ENCODE assay signal across 7 cellular contexts in genomic region chr7:39854616-39855324, GRCh38.
A peak's percentile ranks its signal among the peaks of the same experiment; 100 is the strongest.
DNase-seq lines count a peak whose midpoint lies in the region; ATAC-seq and TF ChIP-seq lines count a peak whose summit lies in the region.
"Not testable (repeated sequence)": the region's sequence is repeated elsewhere in the genome, so short reads cannot be mapped to it uniquely, and the experiment has no call there.

No MANE protein-coding gene starts in this region.

- ATAC-seq in GM18867 (IDR thresholded peaks at IDR 0.05; ENCODE audit: unreplicated experiment) (peak; percentile 94), GM21786 (IDR thresholded peaks at IDR 0.05; ENCODE audit: unreplicated experiment) (peak; percentile 61), HG03432 (IDR thresholded peaks at IDR 0.05; ENCODE audit: unreplicated experiment) (peak; percentile 90), right cardiac atrium (peak; percentile 84 to 92)
- peak; percentile 96 for ATAC-seq in activated CD4-positive, alpha-beta T cell treated with anti-CD3 and anti-CD28 coated beads for 36 hours

- H3K27me3 ChIP-seq in right cardiac atrium (ENCODE audit: control insufficient read depth, insufficient read depth) = not testable (repeated sequence)

- not testable (repeated sequence) for DNase-seq in activated CD4-positive, alpha-beta T cell treated with anti-CD3 and anti-CD28 coated beads for 36 hours; MCF 10A (ENCODE audit: unreplicated experiment); retinal pigment epithelial cell (ENCODE audit: low read depth)
- peak in 1 of 3 donors; percentile 61 for DNase-seq in right cardiac atrium

- not testable (repeated sequence) for H3K9me3 ChIP-seq in right cardiac atrium (ENCODE audit: control insufficient read depth, low read length)

- H3K27ac Mint-ChIP-seq in activated CD4-positive, alpha-beta T cell treated with anti-CD3 and anti-CD28 coated beads for 36 hours; MCF 10A (ENCODE audit: low read depth, unreplicated experiment): not testable (repeated sequence)

- H3K36me3 Mint-ChIP-seq in activated CD4-positive, alpha-beta T cell treated with anti-CD3 and anti-CD28 coated beads for 36 hours (ENCODE audit: low read depth); MCF 10A (ENCODE audit: insufficient read depth, unreplicated experiment): not testable (repeated sequence)

- WGBS in right cardiac atrium = 6% methylated on average over 28 of the region's 36 CpGs

- POLR2A ChIA-PET in activated CD4-positive, alpha-beta T cell treated with anti-CD3 and anti-CD28 coated beads for 36 hours (lab: Charles Lee) = not testable (repeated sequence)
- POLR2A ChIA-PET in MCF 10A (lab: Yijun Ruan, JAX) = interaction anchor here (0.6 kb wide), 1 partner anchor 11 kb away, joined by 3 read pairs; no protein-coding TSS in a partner anchor

- H3K4me1 Mint-ChIP-seq in activated CD4-positive, alpha-beta T cell treated with anti-CD3 and anti-CD28 coated beads for 36 hours; MCF 10A (ENCODE audit: insufficient read depth, unreplicated experiment): not testable (repeated sequence)

- intact Hi-C loops in activated CD4-positive, alpha-beta T cell treated with anti-CD3 and anti-CD28 coated beads for 36 hours (cut with DNase I, micrococcal nuclease); MCF 10A (cut with micrococcal nuclease); right cardiac atrium (cut with DNase I): not testable (repeated sequence)

- H3K9me3 Mint-ChIP-seq in activated CD4-positive, alpha-beta T cell treated with anti-CD3 and anti-CD28 coated beads for 36 hours (ENCODE audit: low read depth); MCF 10A (ENCODE audit: unreplicated experiment): not testable (repeated sequence)

- CTCF ChIA-PET in activated CD4-positive, alpha-beta T cell treated with anti-CD3 and anti-CD28 coated beads for 36 hours (lab: Charles Lee) = interaction anchor here (0.6 to 1.4 kb wide), 3 partner anchors 112 to 280 kb away, joined by 3 to 4 read pairs (median 3); partner anchors contain the start of genes MPLKIP and SUGCT
- CTCF ChIA-PET in MCF 10A (lab: Yijun Ruan, JAX) = not testable (repeated sequence)

- H3K27ac ChIP-seq in right cardiac atrium (ENCODE audit: low read length) = not testable (repeated sequence)

- H3K4me3 ChIP-seq in right cardiac atrium (ENCODE audit: low read length) = peak overlapping the region; percentile 39
- peak overlapping the region; percentile 28 for H3K4me3 ChIP-seq in retinal pigment epithelial cell (ENCODE audit: low read length)

- BruUV-seq in MCF 10A (replicated peaks; lab: Mats Ljungman, UMichigan) = not testable (repeated sequence)

- TF ChIP-seq CTCF in MCF 10A (IDR thresholded peaks at IDR 0.05; ENCODE audit: unreplicated experiment); retinal pigment epithelial cell (conservative IDR thresholded peaks at IDR 0.05; ENCODE audit: low read depth, low read length): not testable (repeated sequence)

- peak overlapping the region; percentile 65 for H3K4me3 Mint-ChIP-seq in activated CD4-positive, alpha-beta T cell treated with anti-CD3 and anti-CD28 coated beads for 36 hours
- peak overlapping the region; percentile 50 for H3K4me3 Mint-ChIP-seq in MCF 10A (ENCODE audit: unreplicated experiment)

- peaks cover 24% of the 10 kb centered on the region for H3K27me3 Mint-ChIP-seq in activated CD4-positive, alpha-beta T cell treated with anti-CD3 and anti-CD28 coated beads for 36 hours
- peaks cover 25% of the 10 kb centered on the region for H3K27me3 Mint-ChIP-seq in MCF 10A (ENCODE audit: insufficient read depth, unreplicated experiment)

- H3K4me1 ChIP-seq in right cardiac atrium (ENCODE audit: control insufficient read depth, insufficient read depth, low read length) = not testable (repeated sequence)
